ENCODE assay signal across 18 cellular contexts in the genomic region with DNA sequence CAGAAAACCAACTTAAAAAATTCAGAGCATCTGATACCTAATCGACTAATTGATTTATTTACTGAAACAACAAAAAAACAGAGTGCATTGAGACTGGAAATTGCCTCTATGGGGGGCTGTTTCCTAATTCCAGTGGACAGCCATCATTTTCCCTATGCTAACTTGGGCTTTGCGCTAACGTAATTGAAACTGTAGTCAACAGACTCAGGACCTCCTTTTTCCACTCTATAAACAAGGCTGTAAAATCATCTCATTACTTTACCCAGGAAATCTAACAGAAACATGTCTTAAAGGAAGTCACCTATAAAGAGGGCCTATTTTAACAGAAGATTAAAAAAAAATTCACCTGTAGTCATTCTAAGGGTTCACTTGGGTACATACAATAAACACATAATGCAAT. TPM values are rescaled to one million over a fixed set of nuclear protein-coding genes. Genes with fewer than 3 reads are reported as not detected.
A peak's percentile ranks its signal among the peaks of the same experiment; 100 is the strongest.
DNase-seq lines count a peak whose midpoint lies in the region; ATAC-seq and TF ChIP-seq lines count a peak whose summit lies in the region.
"Had no signal": no experiment of that assay in that cellular context is flagged by ENCODE, and none has a peak within 500 bp of the region (broad histone marks: within the 10 kb centered on the region; RNA-seq: fewer than 3 reads in every experiment).

No MANE protein-coding gene starts in this region.

- H3K27me3 Mint-ChIP-seq in glutamatergic neuron (ENCODE audit: unreplicated experiment) = no peaks in the 10 kb centered on the region

- in situ Hi-C loops in KBM-7 (cut with MboI; ENCODE audit: low pct_unique_long_range_greater_than_20kb, low sequenced_read_pairs) = loop anchor here (25.0 kb wide), 1 partner anchor 641 kb away; no protein-coding TSS in a partner anchor

- H3K9me3 ChIP-seq in ascending aorta (no peaks in the 10 kb centered on the region), left lung (no peaks in the 10 kb centered on the region), spleen (no peaks in the 10 kb centered on the region)
- H3K9me3 ChIP-seq: SJSA1 had no signal

- H3K27ac Mint-ChIP-seq in glutamatergic neuron (ENCODE audit: unreplicated experiment) = no peak overlapping the region
- H3K27ac Mint-ChIP-seq: CD8-positive, alpha-beta T cell had no signal

- intact Hi-C loops in ascending aorta (cut with DNase I) = no loop called here
- intact Hi-C loops in left lung (cut with DNase I) = no loop called here
- intact Hi-C loops in spleen (cut with DNase I; ENCODE audit: low total_unique reads) = no loop called here

- 17 to 39% (median 21%) methylated on average over 3 of the region's 3 CpGs for WGBS in spleen, 5 donors

- peaks cover 26 to 77% of the 10 kb centered on the region in 2 donors for H3K4me1 ChIP-seq in ascending aorta
- peaks cover 0 to 65% of the 10 kb centered on the region in 2 donors for H3K4me1 ChIP-seq in left lung
- peaks cover 5 to 83% (median 42%) of the 10 kb centered on the region in 6 donors for H3K4me1 ChIP-seq in spleen

- DNase-seq in KBM-7 (peak; percentile 70), ascending aorta (ENCODE audit: low spot score in 2 of 2) (no peak), left lung (no peak), spleen (no peak), omental fat pad (ENCODE audit: low spot score) (no peak), SIG-M5 treated with dmso at 0.1 percent for 504 hours (lab: John Stamatoyannopoulos, UW; ENCODE audit: unreplicated experiment) (no peak), CD1c-positive myeloid dendritic cell (ENCODE audit: extremely low spot score) (no peak), glutamatergic neuron (no peak)
- DNase-seq: activated naive CD4-positive, alpha-beta T cell treated with anti-CD3 and anti-CD28 coated beads, Interleukin-2, amount 50 U/mL, for 16 hours; activated T-cell treated with anti-CD3 and anti-CD28 coated beads, Interleukin-2, amount 50 U/mL, for 48 hours; CD8-positive, alpha-beta T cell; H7; NCI-H1436 treated with DMSO at 0.1 percent for 48 hours; NCI-H2171; NCI-H526 treated with DMSO at 0.1 percent for 48 hours; OCI-M1 had no signal

- no peak for TF ChIP-seq POLR2A in spleen (IDR thresholded peaks at IDR 0.05)

- TF ChIP-seq CTCF in ascending aorta (IDR thresholded peaks at IDR 0.05) (no peak), left lung (IDR thresholded peaks at IDR 0.05) (no peak), spleen (IDR thresholded peaks at IDR 0.05 in 8 of 11, conservative IDR thresholded peaks at IDR 0.05 in 3 of 11) (no peak), omental fat pad (IDR thresholded peaks at IDR 0.05) (no peak), glutamatergic neuron (IDR thresholded peaks at IDR 0.05; ENCODE audit: partially characterized antibody, unreplicated experiment) (no peak)

- H3K4me3 Mint-ChIP-seq in glutamatergic neuron (ENCODE audit: unreplicated experiment) = no peak overlapping the region
- H3K4me3 Mint-ChIP-seq: CD8-positive, alpha-beta T cell had no signal

- H3K36me3 Mint-ChIP-seq in glutamatergic neuron (ENCODE audit: unreplicated experiment) = no peaks in the 10 kb centered on the region
- H3K36me3 Mint-ChIP-seq: CD8-positive, alpha-beta T cell had no signal

- ATAC-seq in left lung (no peak), omental fat pad (ENCODE audit: low FRiP score) (no peak)
- ATAC-seq: CD8-positive, alpha-beta T cell had no signal

- H3K9me3 Mint-ChIP-seq in glutamatergic neuron (ENCODE audit: unreplicated experiment) = no peaks in the 10 kb centered on the region
- H3K9me3 Mint-ChIP-seq: CD8-positive, alpha-beta T cell had no signal

- peak overlapping the region in 1 of 2 donors; percentile 28 for H3K4me3 ChIP-seq in ascending aorta
- peak overlapping the region in 1 of 2 donors; percentile 35 for H3K4me3 ChIP-seq in left lung
- H3K4me3 ChIP-seq in spleen = peak overlapping the region; percentile 6 to 69 (median 34)
- H3K4me3 ChIP-seq: SJSA1 had no signal

- no peaks in the 10 kb centered on the region for H3K4me1 Mint-ChIP-seq in glutamatergic neuron (ENCODE audit: low read depth, unreplicated experiment)

- H3K27me3 ChIP-seq in ascending aorta = no peaks in the 10 kb centered on the region
- no peaks in the 10 kb centered on the region for H3K27me3 ChIP-seq in left lung
- H3K27me3 ChIP-seq in spleen (replicated peaks in 1 of 7) = peaks cover 0 to 48% (median 0%) of the 10 kb centered on the region in 7 donors
- H3K27me3 ChIP-seq: SJSA1 had no signal

- H3K27ac ChIP-seq in ascending aorta (peak overlapping the region; percentile 77 to 84), left lung (peak overlapping the region; percentile 51 to 84), spleen (peak overlapping the region; percentile 66 to 93 (median 86))
- H3K27ac ChIP-seq: SJSA1 had no signal

- no peaks in the 10 kb centered on the region for H3K36me3 ChIP-seq in ascending aorta
- H3K36me3 ChIP-seq in left lung = no peaks in the 10 kb centered on the region
- H3K36me3 ChIP-seq in spleen = no peaks in the 10 kb centered on the region
- H3K36me3 ChIP-seq: SJSA1 had no signal

RNA-seq across cellular contexts. Expression of a gene that starts 2.1 kb away (rescaled TPM):
- total RNA-seq in ascending aorta (28.5 TPM), left lung (10 to 100 TPM; 21.7 to 27.6 TPM), spleen (10 to 100 TPM; 51.7 to 93.8 (median 65.0) TPM), omental fat pad (10 to 100 TPM; 10.7 to 63.7 (median 41.0) TPM), glutamatergic neuron (ENCODE audit: unreplicated experiment) (not detected)
- 10 to 100 TPM in 2 of 3 donors, 1 to 10 TPM in 1; 7.3 to 20.7 (median 11.2) TPM for polyA plus RNA-seq in spleen
- total RNA-seq: CD8-positive, alpha-beta T cell; fibroblast of villous mesenchyme had no signal

Comparison
In these comparisons a context has a peak if more than half of its experiments do, and no peak if none do; other contexts are left out.
1. RNA of a gene that starts 2.1 kb away (total RNA-seq): 51.7 to 93.8 TPM in spleen, 10.7 to 63.7 TPM in omental fat pad, 28.5 TPM in ascending aorta (single experiment) and 21.7 to 27.6 TPM in left lung; not detected in glutamatergic neuron (single experiment); every median in the first group is over 10 times any median in the second.
2. Peak in every context shown above with its lines, with median percentiles within 50 percentile points of each other: H3K27ac ChIP-seq.